In genomic region chr10:61733358-61733940, GRCh38 we compare ENCODE assay signal across 8 cellular contexts.
A peak's percentile ranks its signal among the peaks of the same experiment; 100 is the strongest.
DNase-seq lines count a peak whose midpoint lies in the region; ATAC-seq and TF ChIP-seq lines count a peak whose summit lies in the region.

No MANE protein-coding gene starts in this region.

- TF ChIP-seq CTCF in AG04449 (IDR thresholded peaks at IDR 0.05; ENCODE audit: insufficient read depth, low read length, missing control alignments) (peak; percentile 45), tibial artery (IDR thresholded peaks at IDR 0.05) (peak; percentile 52 to 59)

- H3K27me3 ChIP-seq in iPS DF 6.9 (ENCODE audit: control insufficient read depth, insufficient read depth, low read length) (no peaks in the 10 kb centered on the region), tibial artery (no peaks in the 10 kb centered on the region)

- CTCF ChIA-PET in AG04449 (lab: Yijun Ruan, JAX), result interaction anchor here (0.6 to 13.1 kb wide), 28 partner anchors 8 to 918 kb away, joined by 3 to 126 read pairs (median 3); partner anchors contain the start of gene ARID5B
- CTCF ChIA-PET in activated naive CD4-positive, alpha-beta T cell treated with anti-CD3 and anti-CD28 coated beads, Interleukin-2, amount 10 ng/mL, durations not matched to agents 7 days and 5 days (lab: Charles Lee), result interaction anchor here (0.9 to 1.8 kb wide), 6 partner anchors 10 to 593 kb away, joined by 4 to 12 read pairs (median 5); no protein-coding TSS in a partner anchor

- POLR2A ChIA-PET in AG04449 (lab: Yijun Ruan, JAX), result no interaction called here

- intact Hi-C loops in tibial artery (cut with DNase I; ENCODE audit: low total_unique reads), result loop anchor here (10.0 kb wide), 1 partner anchor 919 kb away; no protein-coding TSS in a partner anchor

- H3K36me3 ChIP-seq in iPS DF 6.9 (ENCODE audit: control insufficient read depth, insufficient read depth, low read length), result no peaks in the 10 kb centered on the region
- H3K36me3 ChIP-seq in tibial artery, result no peaks in the 10 kb centered on the region

- no peaks in the 10 kb centered on the region for H3K36me3 Mint-ChIP-seq in activated naive CD4-positive, alpha-beta T cell treated with anti-CD3 and anti-CD28 coated beads, Interleukin-2, amount 10 ng/mL, durations not matched to agents 7 days and 5 days
- no peaks in the 10 kb centered on the region for H3K36me3 Mint-ChIP-seq in T-helper 2 cell treated with Interferon-gamma antibody and Interleukin-4, amounts not matched to agents 5 μg/mL and 100 μg/mL, for 36 hours (ENCODE audit: low read depth)

- H3K4me1 Mint-ChIP-seq in activated naive CD4-positive, alpha-beta T cell treated with anti-CD3 and anti-CD28 coated beads, Interleukin-2, amount 10 ng/mL, durations not matched to agents 7 days and 5 days, result no peaks in the 10 kb centered on the region
- H3K4me1 Mint-ChIP-seq in T-helper 2 cell treated with Interferon-gamma antibody and Interleukin-4, amounts not matched to agents 5 μg/mL and 100 μg/mL, for 36 hours (ENCODE audit: low read depth), result peaks cover 3% of the 10 kb centered on the region

- ATAC-seq in GM18517 (IDR thresholded peaks at IDR 0.05; ENCODE audit: unreplicated experiment), result no peak

- H3K4me3 Mint-ChIP-seq in activated naive CD4-positive, alpha-beta T cell treated with anti-CD3 and anti-CD28 coated beads, Interleukin-2, amount 10 ng/mL, durations not matched to agents 7 days and 5 days, result no peak overlapping the region
- H3K4me3 Mint-ChIP-seq in T-helper 2 cell treated with Interferon-gamma antibody and Interleukin-4, amounts not matched to agents 5 μg/mL and 100 μg/mL, for 36 hours, result no peak overlapping the region

- DNase-seq in AG04449 (ENCODE audit: low read depth, low spot score), result no peak
- peak; percentile 22 for DNase-seq in G401 (ENCODE audit: low spot score)
- DNase-seq in NCI-H1092 treated with DMSO at 0.1 percent for 48 hours (lab: John Stamatoyannopoulos, UW), result peak; percentile 34
- peak; percentile 22 for DNase-seq in activated naive CD4-positive, alpha-beta T cell treated with anti-CD3 and anti-CD28 coated beads, Interleukin-2, amount 10 ng/mL, durations not matched to agents 7 days and 5 days
- DNase-seq in iPS DF 6.9 (ENCODE audit: low read depth, low spot score), result peak; percentile 35
- no peak for DNase-seq in tibial artery
- no peak for DNase-seq in T-helper 2 cell treated with Interferon-gamma antibody and Interleukin-4, amounts not matched to agents 5 μg/mL and 100 μg/mL, for 36 hours (ENCODE audit: low spot score)

- H3K27ac Mint-ChIP-seq in activated naive CD4-positive, alpha-beta T cell treated with anti-CD3 and anti-CD28 coated beads, Interleukin-2, amount 10 ng/mL, durations not matched to agents 7 days and 5 days, result no peak overlapping the region
- no peak overlapping the region for H3K27ac Mint-ChIP-seq in T-helper 2 cell treated with Interferon-gamma antibody and Interleukin-4, amounts not matched to agents 5 μg/mL and 100 μg/mL, for 36 hours

- H3K4me3 ChIP-seq in AG04449 (ENCODE audit: low read depth, low read length) (no peak overlapping the region), iPS DF 6.9 (ENCODE audit: low read length) (no peak overlapping the region), tibial artery (no peak overlapping the region)

- H3K27me3 Mint-ChIP-seq in activated naive CD4-positive, alpha-beta T cell treated with anti-CD3 and anti-CD28 coated beads, Interleukin-2, amount 10 ng/mL, durations not matched to agents 7 days and 5 days, result peaks cover 13% of the 10 kb centered on the region
- peaks cover 56% of the 10 kb centered on the region for H3K27me3 Mint-ChIP-seq in T-helper 2 cell treated with Interferon-gamma antibody and Interleukin-4, amounts not matched to agents 5 μg/mL and 100 μg/mL, for 36 hours (ENCODE audit: low read depth)

- in situ Hi-C loops in G401 (cut with HindIII; ENCODE audit: low sequenced_read_pairs), result no loop called here

- no peaks in the 10 kb centered on the region for H3K4me1 ChIP-seq in iPS DF 6.9 (ENCODE audit: control insufficient read depth, insufficient read depth, low read length)
- no peaks in the 10 kb centered on the region for H3K4me1 ChIP-seq in tibial artery

- WGBS in iPS DF 6.9 (ENCODE audit: insufficient coverage, insufficient read length), result no CpG with 5 or more reads among the region's 1 CpG

- H3K27ac ChIP-seq in iPS DF 6.9 (ENCODE audit: low read length), result no peak overlapping the region
- H3K27ac ChIP-seq in tibial artery, result no peak overlapping the region

- H3K9me3 Mint-ChIP-seq in activated naive CD4-positive, alpha-beta T cell treated with anti-CD3 and anti-CD28 coated beads, Interleukin-2, amount 10 ng/mL, durations not matched to agents 7 days and 5 days, result peaks cover 3% of the 10 kb centered on the region
- H3K9me3 Mint-ChIP-seq in T-helper 2 cell treated with Interferon-gamma antibody and Interleukin-4, amounts not matched to agents 5 μg/mL and 100 μg/mL, for 36 hours, result no peaks in the 10 kb centered on the region

- no peaks in the 10 kb centered on the region for H3K9me3 ChIP-seq in iPS DF 6.9 (ENCODE audit: control insufficient read depth, insufficient read depth, low read length)
- no peaks in the 10 kb centered on the region for H3K9me3 ChIP-seq in tibial artery

Comparison
In these comparisons a context has a peak if more than half of its experiments do, and no peak if none do; other contexts are left out.
1. DNase-seq: peak in G401 (single experiment), NCI-H1092 treated with DMSO at 0.1 percent for 48 hours (single experiment), activated naive CD4-positive, alpha-beta T cell treated with anti-CD3 and anti-CD28 coated beads, Interleukin-2, amount 10 ng/mL, durations not matched to agents 7 days and 5 days (single experiment) and iPS DF 6.9 (single experiment); none in AG04449 (single experiment), tibial artery (0 of 2) and T-helper 2 cell treated with Interferon-gamma antibody and Interleukin-4, amounts not matched to agents 5 μg/mL and 100 μg/mL, for 36 hours (single experiment).